10 cellular contexts compared by ENCODE assay signal in genomic region chr20:3222635-3223600, GRCh38. TPM values are rescaled to one million over a fixed set of nuclear protein-coding genes. Genes with fewer than 3 reads are reported as not detected.
DNase-seq lines count a peak whose midpoint lies in the region; ATAC-seq, FAIRE-seq and TF ChIP-seq lines count a peak whose summit lies in the region.
"Had no signal": no experiment of that assay in that cellular context is flagged by ENCODE, and none has a peak within 500 bp of the region (broad histone marks: within the 10 kb centered on the region; RNA-seq: fewer than 3 reads in every experiment).

No MANE protein-coding gene starts in this region.

- in situ Hi-C loops in gastrocnemius medialis (cut with MboI; ENCODE audit: low sequenced_read_pairs in 4 of 4), result no loop called here

- H3K27me3 ChIP-seq in gastrocnemius medialis, result no peaks in the 10 kb centered on the region
- H3K27me3 ChIP-seq in sigmoid colon, result no peaks in the 10 kb centered on the region
- H3K27me3 ChIP-seq in vagina, result no peaks in the 10 kb centered on the region
- H3K27me3 ChIP-seq: SJSA1 had no signal

- H3K27ac ChIP-seq in gastrocnemius medialis, result peak overlapping the region; percentile 70 to 86 (median 81)
- H3K27ac ChIP-seq in sigmoid colon, result no peak overlapping the region
- H3K27ac ChIP-seq in vagina, result no peak overlapping the region
- H3K27ac ChIP-seq: C4-2B, SJSA1 had no signal

- TF ChIP-seq CTCF in gastrocnemius medialis (IDR thresholded peaks at IDR 0.05 in 4 of 5, conservative IDR thresholded peaks at IDR 0.05 in 1 of 5) (no peak), sigmoid colon (IDR thresholded peaks at IDR 0.05) (no peak), vagina (IDR thresholded peaks at IDR 0.05) (no peak), D721Med (IDR thresholded peaks at IDR 0.05; ENCODE audit: insufficient read depth, missing control alignments) (no peak)

- no peaks in the 10 kb centered on the region for H3K27me3 Mint-ChIP-seq in activated naive CD4-positive, alpha-beta T cell treated with anti-CD3 and anti-CD28 coated beads, Interleukin-2, amount 10 ng/mL, durations not matched to agents 7 days and 5 days

- TF ChIP-seq POLR2A in gastrocnemius medialis (IDR thresholded peaks at IDR 0.05) (no peak), sigmoid colon (IDR thresholded peaks at IDR 0.05) (no peak), vagina (IDR thresholded peaks at IDR 0.05) (no peak)

- peak; percentile 49 to 56 for ATAC-seq in gastrocnemius medialis

- no peak for TF ChIP-seq EP300 in sigmoid colon (IDR thresholded peaks at IDR 0.05)

- H3K4me3 Mint-ChIP-seq in activated naive CD4-positive, alpha-beta T cell treated with anti-CD3 and anti-CD28 coated beads, Interleukin-2, amount 10 ng/mL, durations not matched to agents 7 days and 5 days, result no peak overlapping the region

- H3K36me3 Mint-ChIP-seq in activated naive CD4-positive, alpha-beta T cell treated with anti-CD3 and anti-CD28 coated beads, Interleukin-2, amount 10 ng/mL, durations not matched to agents 7 days and 5 days, result peaks cover 20% of the 10 kb centered on the region

- H3K4me1 Mint-ChIP-seq in activated naive CD4-positive, alpha-beta T cell treated with anti-CD3 and anti-CD28 coated beads, Interleukin-2, amount 10 ng/mL, durations not matched to agents 7 days and 5 days, result peaks cover 27% of the 10 kb centered on the region

- no peak overlapping the region for H3K4me3 ChIP-seq in gastrocnemius medialis
- no peak overlapping the region for H3K4me3 ChIP-seq in sigmoid colon
- H3K4me3 ChIP-seq in vagina, result no peak overlapping the region
- H3K4me3 ChIP-seq: SJSA1 had no signal

- peak; percentile 53 for DNase-seq in activated gamma-delta T cell treated with Interleukin-2 at 50 U/mL for 16 hours
- DNase-seq in activated gamma-delta T cell (lab: John Stamatoyannopoulos, UW), result no peak
- DNase-seq in NCI-H1694 (lab: John Stamatoyannopoulos, UW), result peak; percentile 65
- peak; percentile 61 for DNase-seq in activated naive CD4-positive, alpha-beta T cell treated with anti-CD3 and anti-CD28 coated beads, Interleukin-2, amount 10 ng/mL, durations not matched to agents 7 days and 5 days
- DNase-seq in gastrocnemius medialis, result peak; percentile 60 to 66
- DNase-seq in sigmoid colon, result no peak
- no peak for DNase-seq in vagina (ENCODE audit: extremely low spot score in 2 of 2)
- DNase-seq in D721Med (ENCODE audit: insufficient read length, low spot score), result no peak

- H3K4me1 ChIP-seq in gastrocnemius medialis, result peaks cover 29 to 34% of the 10 kb centered on the region in 2 donors
- H3K4me1 ChIP-seq in sigmoid colon, result peaks cover 0 to 7% (median 6%) of the 10 kb centered on the region in 4 donors
- peaks cover 9% of the 10 kb centered on the region for H3K4me1 ChIP-seq in vagina

- FAIRE-seq in D721Med (lab: Jason Lieb, UNC), result no peak

- peak overlapping the region; percentile 86 for H3K27ac Mint-ChIP-seq in activated naive CD4-positive, alpha-beta T cell treated with anti-CD3 and anti-CD28 coated beads, Interleukin-2, amount 10 ng/mL, durations not matched to agents 7 days and 5 days

- intact Hi-C loops in gastrocnemius medialis (cut with DNase I; ENCODE audit: low total_unique reads), result loop anchor here (5.0 kb wide), 2 partner anchors 54 to 101 kb away; no protein-coding TSS in a partner anchor
- intact Hi-C loops in sigmoid colon (cut with DNase I), result no loop called here
- intact Hi-C loops in vagina (cut with DNase I), result no loop called here

- H3K9me3 ChIP-seq in gastrocnemius medialis (no peaks in the 10 kb centered on the region), sigmoid colon (no peaks in the 10 kb centered on the region), vagina (no peaks in the 10 kb centered on the region)
- H3K9me3 ChIP-seq: SJSA1 had no signal

- H3K36me3 ChIP-seq in gastrocnemius medialis (no peaks in the 10 kb centered on the region), sigmoid colon (peaks cover 0 to 50% (median 6%) of the 10 kb centered on the region in 4 donors), vagina (peaks cover 0 to 37% of the 10 kb centered on the region in 2 donors)

- WGBS in sigmoid colon, 2 donors, result 53 to 70% methylated on average over 25 of the region's 25 CpGs

- CTCF ChIA-PET in activated naive CD4-positive, alpha-beta T cell treated with anti-CD3 and anti-CD28 coated beads, Interleukin-2, amount 10 ng/mL, durations not matched to agents 7 days and 5 days (lab: Charles Lee), result interaction anchor here (0.6 to 9.0 kb wide), 4 partner anchors 10 to 473 kb away, joined by 3 to 51 read pairs (median 3); no protein-coding TSS in a partner anchor

- H3K9me3 Mint-ChIP-seq in activated naive CD4-positive, alpha-beta T cell treated with anti-CD3 and anti-CD28 coated beads, Interleukin-2, amount 10 ng/mL, durations not matched to agents 7 days and 5 days, result no peaks in the 10 kb centered on the region

RNA-seq across cellular contexts. Expression of gene ITPA, which starts 13.6 kb away (rescaled TPM):
- total RNA-seq in gastrocnemius medialis (10 to 100 TPM; 27.2 to 59.5 (median 34.0) TPM), sigmoid colon (10 to 100 TPM; 17.1 to 31.7 (median 22.6) TPM), vagina (52.5 TPM)
- 10 to 100 TPM; 47.4 to 92.5 (median 47.9) TPM for polyA plus RNA-seq in sigmoid colon

RNA-seq across cellular contexts. Expression of gene SLC4A11, which starts 16.1 kb away (rescaled TPM):
- total RNA-seq in gastrocnemius medialis, result 1 to 10 TPM; 2.0 to 3.3 (median 2.3) TPM
- under 1 TPM in 1 of 4 donors, not detected in 3; 0.36 TPM for total RNA-seq in sigmoid colon
- polyA plus RNA-seq in sigmoid colon, result 1 to 10 TPM in 1 of 3 donors, not detected in 2; 2.1 TPM
- total RNA-seq in vagina, result 4.9 TPM

RNA-seq across cellular contexts. Expression of gene DDRGK1, which starts 18.4 kb away (rescaled TPM):
- 10 to 100 TPM; 55.2 to 75.7 (median 64.7) TPM for total RNA-seq in gastrocnemius medialis
- 10 to 100 TPM; 56.0 to 86.1 (median 73.6) TPM for total RNA-seq in sigmoid colon
- polyA plus RNA-seq in sigmoid colon, result 10 to 100 TPM; 16.8 to 74.3 (median 19.9) TPM
- total RNA-seq in vagina, result 61.4 TPM

RNA-seq across cellular contexts. Expression of gene LZTS3, which starts 49.6 kb away (rescaled TPM):
- total RNA-seq in gastrocnemius medialis, result 10 to 100 TPM; 15.3 to 33.4 (median 18.9) TPM
- total RNA-seq in sigmoid colon, result 1 to 10 TPM; 5.4 to 9.4 (median 8.4) TPM
- polyA plus RNA-seq in sigmoid colon, result 10 to 100 TPM in 1 of 3 donors, 1 to 10 TPM in 2; 2.4 to 10.5 (median 2.5) TPM
- 12.8 TPM for total RNA-seq in vagina

Comparison
In these comparisons a context has a peak if more than half of its experiments do, and no peak if none do; other contexts are left out.
1. DNase-seq: peak in activated gamma-delta T cell treated with Interleukin-2 at 50 U/mL for 16 hours (single experiment), NCI-H1694 (single experiment), activated naive CD4-positive, alpha-beta T cell treated with anti-CD3 and anti-CD28 coated beads, Interleukin-2, amount 10 ng/mL, durations not matched to agents 7 days and 5 days (single experiment) and gastrocnemius medialis (2 of 2); none in activated gamma-delta T cell (single experiment), sigmoid colon (single experiment), vagina (0 of 2) and D721Med (single experiment).
2. H3K27ac ChIP-seq: peak in gastrocnemius medialis (4 of 4); none in sigmoid colon (0 of 4) and vagina (single experiment).